In the genomic region with DNA sequence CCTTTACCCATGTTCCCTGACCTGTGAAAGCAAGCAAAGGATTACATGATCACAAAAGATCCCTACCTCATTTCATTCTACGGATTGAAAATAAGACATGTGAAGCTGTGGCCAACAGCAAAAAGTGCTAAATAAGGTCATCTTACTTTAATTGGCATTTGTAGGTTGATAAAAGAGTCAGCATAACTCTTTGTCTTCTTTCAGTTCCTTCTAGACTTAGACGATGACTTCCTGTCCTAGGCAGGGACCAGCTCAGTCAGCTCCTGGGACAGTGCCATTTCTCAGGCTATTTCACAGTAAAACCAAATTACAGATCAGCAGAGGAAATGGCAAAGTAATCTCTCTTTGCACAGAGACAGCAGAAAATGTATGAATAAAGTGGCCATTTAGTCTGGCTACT, we compare ENCODE assay signal across 9 cellular contexts.
A peak's percentile ranks its signal among the peaks of the same experiment; 100 is the strongest.
DNase-seq lines count a peak whose midpoint lies in the region; ATAC-seq and TF ChIP-seq lines count a peak whose summit lies in the region.
"Had no signal": no experiment of that assay in that cellular context is flagged by ENCODE, and none has a peak within 500 bp of the region (broad histone marks: within the 10 kb centered on the region; RNA-seq: fewer than 3 reads in every experiment).

No MANE protein-coding gene starts in this region.

- intact Hi-C loops in left ventricle myocardium superior (cut with micrococcal nuclease) (no loop called here), ovary (cut with DNase I) (no loop called here)

- 73 to 74% (median 74%) methylated on average over 2 of the region's 2 CpGs for WGBS in ovary, 3 donors

- TF ChIP-seq EP300 in ovary (IDR thresholded peaks at IDR 0.05), result no peak

- DNase-seq in GM12864 (ENCODE audit: low read depth) (peak; percentile 31), left ventricle myocardium superior (peak; percentile 26), ovary (no peak), NCI-H226 (no peak), RWPE1 (ENCODE audit: low spot score) (no peak), cerebellar nuclear complex (lab: John Stamatoyannopoulos, UW) (no peak)
- DNase-seq: NCI-H446 treated with DMSO at 0.1 percent for 48 hours had no signal

- no peak for TF ChIP-seq POLR2A in ovary (IDR thresholded peaks at IDR 0.05)

- H3K36me3 ChIP-seq in HUES48 (ENCODE audit: control insufficient read depth, insufficient read depth, low read length) (no peaks in the 10 kb centered on the region), ovary (no peaks in the 10 kb centered on the region)

- H3K4me1 ChIP-seq in HUES48 (ENCODE audit: control insufficient read depth, insufficient read depth, low read length) (peaks cover 7% of the 10 kb centered on the region; the same call in 1 of the 2 replicates), ovary (ENCODE audit: insufficient read depth) (no peaks in the 10 kb centered on the region)

- H3K27me3 ChIP-seq in HUES48 (ENCODE audit: control insufficient read depth, insufficient read depth, low read length) (no peaks in the 10 kb centered on the region), ovary (no peaks in the 10 kb centered on the region)

- TF ChIP-seq CTCF in GM12864 (IDR thresholded peaks at IDR 0.05; ENCODE audit: low read depth, low read length, missing control alignments) (no peak), ovary (IDR thresholded peaks at IDR 0.05) (no peak), RWPE1 (conservative IDR thresholded peaks at IDR 0.05; ENCODE audit: low read depth) (no peak)

- POLR2A ChIA-PET in RWPE1 (lab: Yijun Ruan, JAX; ENCODE audit: low non-redundant PET), result no interaction called here

- CTCF ChIA-PET in RWPE1 (lab: Yijun Ruan, JAX), result interaction anchor here (0.5 to 0.7 kb wide), 2 partner anchors 305 to 538 kb away, joined by 3 to 7 read pairs; no protein-coding TSS in a partner anchor

- H3K9ac ChIP-seq in HUES48 (ENCODE audit: low read depth, low read length), result no peak overlapping the region

- H3K4me3 ChIP-seq in GM12864 (ENCODE audit: low read depth, low read length), result no peak overlapping the region
- no peak overlapping the region for H3K4me3 ChIP-seq in HUES48 (ENCODE audit: low read depth, low read length)
- H3K4me3 ChIP-seq in ovary, result no peak overlapping the region

- ATAC-seq in GM21737 (IDR thresholded peaks at IDR 0.05; ENCODE audit: unreplicated experiment) (peak; percentile 86), left ventricle myocardium superior (peak; percentile 53)

- no peaks in the 10 kb centered on the region for H3K9me3 ChIP-seq in HUES48 (ENCODE audit: control insufficient read depth, insufficient read depth, low read length)
- H3K9me3 ChIP-seq in ovary, result no peaks in the 10 kb centered on the region

- peak overlapping the region; percentile 15 for H3K27ac ChIP-seq in HUES48 (ENCODE audit: low read depth, low read length)
- no peak overlapping the region for H3K27ac ChIP-seq in ovary
- H3K27ac ChIP-seq in RWPE1, result no peak overlapping the region

Comparison
In these comparisons a context has a peak if more than half of its experiments do, and no peak if none do; other contexts are left out.
1. DNase-seq: peak in GM12864 (single experiment) and left ventricle myocardium superior (single experiment); none in ovary (0 of 5), NCI-H226 (single experiment), RWPE1 (single experiment) and cerebellar nuclear complex (0 of 2).